Comparison of ENCODE assay signal across 1 cellular context in the genomic region with DNA sequence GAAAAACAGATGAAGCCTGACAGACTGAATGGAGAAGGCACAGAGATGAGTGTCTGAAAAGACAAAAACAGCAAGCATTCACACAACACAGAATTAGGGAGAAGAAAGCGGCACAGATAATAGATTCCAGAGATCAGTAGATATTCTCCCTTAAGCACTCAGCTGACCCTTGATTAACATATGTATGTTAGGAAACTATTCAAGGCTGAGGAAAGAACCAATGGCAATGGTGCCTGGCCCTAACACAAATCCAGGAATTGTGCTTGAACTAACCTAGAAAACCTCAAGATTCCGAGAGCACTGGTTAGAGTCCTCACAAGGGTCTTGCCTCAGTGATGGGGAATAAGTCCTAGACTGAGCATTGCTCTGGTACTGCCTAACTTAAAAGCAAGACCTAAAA.
TF ChIP-seq lines count a peak whose summit lies in the region.

No MANE protein-coding gene starts in this region.

TF ChIP-seq in GM23338, 12 proteins besides CTCF, POLR2A, EP300 and RAD21 (continued from another document):
- TF ChIP-seq REST (IDR thresholded peaks at IDR 0.05; ENCODE audit: unreplicated experiment): no peak
- TF ChIP-seq CREB1 (CRISPR knock-in tag; IDR thresholded peaks at IDR 0.05; ENCODE audit: low read depth): no peak
- TF ChIP-seq ETS1 (IDR thresholded peaks at IDR 0.05): no peak
